In genomic region chr2:219327719-219328118, GRCh38 we compare ENCODE assay signal across 21 cellular contexts. TPM values are rescaled to one million over a fixed set of nuclear protein-coding genes. Genes with fewer than 3 reads are reported as not detected.
DNase-seq lines count a peak whose midpoint lies in the region; ATAC-seq and TF ChIP-seq lines count a peak whose summit lies in the region.
"Had no signal": no experiment of that assay in that cellular context is flagged by ENCODE, and none has a peak within 500 bp of the region (broad histone marks: within the 10 kb centered on the region; RNA-seq: fewer than 3 reads in every experiment).

No MANE protein-coding gene starts in this region.

- H3K27ac ChIP-seq in WERI-Rb-1: peak overlapping the region; percentile 88
- H3K27ac ChIP-seq in CD4-positive, alpha-beta T cell (ENCODE audit: low read depth, low read length): no peak overlapping the region
- H3K27ac ChIP-seq: BLaER1, SK-N-MC had no signal

- no peaks in the 10 kb centered on the region for H3K36me3 Mint-ChIP-seq in CD4-positive, alpha-beta T cell (ENCODE audit: low read depth)
- H3K36me3 Mint-ChIP-seq: T-cell had no signal

- ATAC-seq in GM18907 (IDR thresholded peaks at IDR 0.05; ENCODE audit: unreplicated experiment): no peak
- ATAC-seq in CD4-positive, alpha-beta T cell (ENCODE audit: poor library complexity): no peak
- ATAC-seq: GM12878, K562, T-cell had no signal

- H3K9me3 Mint-ChIP-seq in CD4-positive, alpha-beta T cell: no peaks in the 10 kb centered on the region

- H3K4me1 Mint-ChIP-seq in CD4-positive, alpha-beta T cell (ENCODE audit: low read depth): no peaks in the 10 kb centered on the region

- H3K27ac Mint-ChIP-seq in CD4-positive, alpha-beta T cell: no peak overlapping the region
- H3K27ac Mint-ChIP-seq: CD8-positive, alpha-beta memory T cell; T-cell had no signal

- CTCF ChIA-PET in CD4-positive, alpha-beta T cell (lab: Charles Lee): no interaction called here

- H3K9me3 ChIP-seq in WERI-Rb-1 (ENCODE audit: severe bottlenecking): no peaks in the 10 kb centered on the region
- H3K9me3 ChIP-seq in CD4-positive, alpha-beta T cell (ENCODE audit: control insufficient read depth, low read length): no peaks in the 10 kb centered on the region
- H3K9me3 ChIP-seq: BLaER1 had no signal

- peaks cover 66% of the 10 kb centered on the region for H3K27me3 Mint-ChIP-seq in CD4-positive, alpha-beta T cell

- no peaks in the 10 kb centered on the region for H3K36me3 ChIP-seq in WERI-Rb-1
- H3K36me3 ChIP-seq: BLaER1 had no signal

- intact Hi-C loops in CD4-positive, alpha-beta T cell (cut with DNase I, micrococcal nuclease): no loop called here

- DNase-seq in DMS153 (lab: John Stamatoyannopoulos, UW): peak; percentile 30
- DNase-seq in DMS153 treated with DMSO at 0.1 percent for 48 hours (lab: John Stamatoyannopoulos, UW; ENCODE audit: unreplicated experiment): no peak
- peak; percentile 23 for DNase-seq in COLO668 (lab: John Stamatoyannopoulos, UW; ENCODE audit: unreplicated experiment)
- peak; percentile 71 for DNase-seq in NCI-H2171 (lab: John Stamatoyannopoulos, UW)
- DNase-seq in WERI-Rb-1: peak; percentile 88
- no peak for DNase-seq in CD4-positive, alpha-beta T cell
- DNase-seq in AML-193 (lab: John Stamatoyannopoulos, UW): no peak
- DNase-seq: 8988T; CD8-positive, alpha-beta memory T cell; DND-41; NCI-H1436 treated with DMSO at 0.1 percent for 48 hours; NCI-H526; Right ventricle myocardium superior; T-cell; T-helper 9 cell had no signal

- POLR2A ChIA-PET in CD4-positive, alpha-beta T cell (lab: Charles Lee): no interaction called here

- no peaks in the 10 kb centered on the region for H3K27me3 ChIP-seq in WERI-Rb-1 (ENCODE audit: insufficient read depth, low read depth, severe bottlenecking)
- H3K27me3 ChIP-seq in CD4-positive, alpha-beta T cell (ENCODE audit: control insufficient read depth, insufficient read depth, low read length): peaks cover 33% of the 10 kb centered on the region
- H3K27me3 ChIP-seq: BLaER1 had no signal

- TF ChIP-seq CTCF in WERI-Rb-1 (IDR thresholded peaks at IDR 0.05; ENCODE audit: low read depth, low read length): no peak
- no peak for TF ChIP-seq CTCF in CD4-positive, alpha-beta T cell (IDR thresholded peaks at IDR 0.05)

- H3K4me3 ChIP-seq in WERI-Rb-1 (ENCODE audit: low read depth, low read length): no peak overlapping the region
- H3K4me3 ChIP-seq: BLaER1, GM12878, K562, SK-N-MC had no signal

- H3K4me3 Mint-ChIP-seq in CD4-positive, alpha-beta T cell: no peak overlapping the region
- H3K4me3 Mint-ChIP-seq: CD8-positive, alpha-beta memory T cell; T-cell had no signal

RNA-seq across cellular contexts. Expression of gene RESP18, which starts 4.8 kb away (rescaled TPM):
- total RNA-seq in CD4-positive, alpha-beta T cell: not detected
- total RNA-seq: CD8-positive, alpha-beta memory T cell; GM12878; H1; K562; Right ventricle myocardium superior; T-cell had no signal

RNA-seq across cellular contexts. Expression of gene PTPRN, which starts 18.5 kb away (rescaled TPM):
- total RNA-seq in CD4-positive, alpha-beta T cell: not detected
- total RNA-seq: GM12878, Right ventricle myocardium superior had no signal

RNA-seq across cellular contexts. Expression of gene DNAJB2, which starts 48.6 kb away (rescaled TPM):
- 100 to 1,000 TPM; 151 to 161 TPM for total RNA-seq in CD4-positive, alpha-beta T cell

RNA-seq across cellular contexts. Expression of gene DNPEP, which starts 60.0 kb away (rescaled TPM):
- total RNA-seq in CD4-positive, alpha-beta T cell: 10 to 100 TPM; 99.0 to 99.9 TPM

Comparison
In these comparisons a context has a peak if more than half of its experiments do, and no peak if none do; other contexts are left out.
1. DNase-seq: peak in DMS153 (single experiment), COLO668 (single experiment), NCI-H2171 (single experiment) and WERI-Rb-1 (single experiment); none in DMS153 treated with DMSO at 0.1 percent for 48 hours (single experiment), CD4-positive, alpha-beta T cell (0 of 10) and AML-193 (0 of 2).